Comparison of ENCODE assay signal across 26 cellular contexts in the genomic region with DNA sequence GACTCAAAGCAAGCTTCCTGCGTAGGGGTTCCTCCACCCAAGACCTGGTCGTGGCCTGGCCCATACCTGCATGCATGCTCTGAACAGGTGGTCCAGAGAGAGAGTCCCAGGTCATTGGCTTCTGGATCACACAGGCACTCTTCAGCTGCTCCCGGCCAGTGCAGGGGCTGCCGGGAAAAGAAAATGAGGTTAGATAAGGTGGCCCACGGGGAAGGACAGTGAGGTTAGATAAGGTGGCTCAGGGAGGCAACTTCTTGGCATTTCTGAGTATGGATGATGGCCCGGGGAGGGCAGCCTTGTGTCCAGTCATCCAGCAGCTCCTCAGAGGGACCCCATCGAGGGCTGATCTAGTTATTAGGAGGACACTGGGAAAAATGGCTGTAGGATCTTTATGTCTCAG.
"Had no signal": no experiment of that assay in that cellular context is flagged by ENCODE, and none has a peak within 500 bp of the region (broad histone marks: within the 10 kb centered on the region; RNA-seq: fewer than 3 reads in every experiment).

No MANE protein-coding gene starts in this region.

- H3K9me3 ChIP-seq: gastrocnemius medialis, heart left ventricle had no signal

- DNase-seq: activated CD4-positive, alpha-beta memory T cell treated with anti-CD3 and anti-CD28 coated beads for 36 hours; activated CD4-positive, alpha-beta T cell treated with anti-CD3 and anti-CD28 coated beads for 36 hours; activated CD4-positive, alpha-beta T cell treated with anti-CD3 and anti-CD28 coated beads, Interleukin-2, amount 10 ng/mL, durations not matched to agents 24 days and 14 days; activated CD4-positive, CD25-positive, alpha-beta regulatory T cell; activated CD4-positive, CD25-positive, alpha-beta regulatory T cell treated with anti-CD3 and anti-CD28 coated beads, Interleukin-2, amount 50 U/mL, for 72 hours; activated CD8-positive, alpha-beta memory T cell treated with anti-CD3 and anti-CD28 coated beads, Interleukin-2, amount 50 U/mL, for 48 hours; activated CD8-positive, alpha-beta T cell treated with anti-CD3 and anti-CD28 coated beads, Interleukin-2, amount 10 ng/mL, durations not matched to agents 7 days and 5 days; activated gamma-delta T cell; activated naive CD4-positive, alpha-beta T cell; activated naive CD4-positive, alpha-beta T cell treated with anti-CD3 and anti-CD28 coated beads, Interleukin-2, amount 10 ng/mL, durations not matched to agents 7 days and 5 days; activated naive CD8-positive, alpha-beta T cell treated with anti-CD3 and anti-CD28 coated beads, Interleukin-2, amount 10 ng/mL, durations not matched to agents 7 days and 5 days; activated T-cell treated with anti-CD3 and anti-CD28 coated beads for 4 hours; activated T-cell treated with anti-CD3 and anti-CD28 coated beads, Interleukin-2, amount 50 U/mL, for 24 hours; activated T-cell treated with anti-CD3 and anti-CD28 coated beads, Interleukin-2, amount 50 U/mL, for 72 hours; brain microvascular endothelial cell; dorsolateral prefrontal cortex; effector memory CD4-positive, alpha-beta T cell; endodermal cell; foreskin keratinocyte; gastrocnemius medialis; glutamatergic neuron; heart left ventricle; T-helper 2 cell had no signal

- H3K4me3 ChIP-seq: coronary artery, dorsolateral prefrontal cortex, gastrocnemius medialis, heart left ventricle had no signal

- H3K27ac ChIP-seq: brain microvascular endothelial cell, coronary artery, dorsolateral prefrontal cortex, foreskin keratinocyte, gastrocnemius medialis, heart left ventricle had no signal

- ATAC-seq: activated CD4-positive, alpha-beta T cell treated with anti-CD3 and anti-CD28 coated beads for 36 hours; activated CD8-positive, alpha-beta T cell treated with anti-CD3 and anti-CD28 coated beads, Interleukin-2, amount 10 ng/mL, durations not matched to agents 7 days and 5 days; activated naive CD4-positive, alpha-beta T cell treated with anti-CD3 and anti-CD28 coated beads, Interleukin-2, amount 50 U/mL, for 72 hours; activated T-cell treated with anti-CD3 and anti-CD28 coated beads, Interleukin-2, amount 50 U/mL, for 72 hours; esophagus mucosa; foreskin keratinocyte; gastrocnemius medialis; heart left ventricle had no signal

- H3K27me3 ChIP-seq: dorsolateral prefrontal cortex, gastrocnemius medialis had no signal

- H3K36me3 ChIP-seq: brain microvascular endothelial cell, gastrocnemius medialis, heart left ventricle had no signal

- H3K4me1 ChIP-seq: foreskin keratinocyte, gastrocnemius medialis, heart left ventricle had no signal
